ENCODE assay signal across 9 cellular contexts in genomic region chr3:100269410-100270217, GRCh38. TPM values are rescaled to one million over a fixed set of nuclear protein-coding genes. Genes with fewer than 3 reads are reported as not detected.
DNase-seq lines count a peak whose midpoint lies in the region; ATAC-seq lines count a peak whose summit lies in the region.
"Had no signal": no experiment of that assay in that cellular context is flagged by ENCODE, and none has a peak within 500 bp of the region (broad histone marks: within the 10 kb centered on the region; RNA-seq: fewer than 3 reads in every experiment).

No MANE protein-coding gene starts in this region.

- no peaks in the 10 kb centered on the region for H3K9me3 Mint-ChIP-seq in activated naive CD8-positive, alpha-beta T cell treated with anti-CD3 and anti-CD28 coated beads for 36 hours

- H3K4me3 Mint-ChIP-seq in activated naive CD8-positive, alpha-beta T cell treated with anti-CD3 and anti-CD28 coated beads for 36 hours, result peak overlapping the region; percentile 0

- no peak for ATAC-seq in GM18520 (IDR thresholded peaks at IDR 0.05; ENCODE audit: unreplicated experiment)

- H3K36me3 Mint-ChIP-seq in activated naive CD8-positive, alpha-beta T cell treated with anti-CD3 and anti-CD28 coated beads for 36 hours, result no peaks in the 10 kb centered on the region

- peaks cover 42% of the 10 kb centered on the region for H3K4me1 Mint-ChIP-seq in activated naive CD8-positive, alpha-beta T cell treated with anti-CD3 and anti-CD28 coated beads for 36 hours

- peak overlapping the region; percentile 69 for H3K27ac Mint-ChIP-seq in activated naive CD8-positive, alpha-beta T cell treated with anti-CD3 and anti-CD28 coated beads for 36 hours

- H3K27me3 Mint-ChIP-seq in activated naive CD8-positive, alpha-beta T cell treated with anti-CD3 and anti-CD28 coated beads for 36 hours, result no peaks in the 10 kb centered on the region

- DNase-seq in EH (ENCODE audit: low read depth) (peak; percentile 98), LoVo (ENCODE audit: low spot score) (peak; percentile 20), myocyte (ENCODE audit: low read depth) (peak; percentile 87), COR-L47 (lab: John Stamatoyannopoulos, UW) (no peak), NCI-H510A (lab: John Stamatoyannopoulos, UW) (no peak), NCI-H1436 treated with DMSO at 0.1 percent for 48 hours (lab: John Stamatoyannopoulos, UW) (no peak)
- DNase-seq in activated naive CD8-positive, alpha-beta T cell treated with anti-CD3 and anti-CD28 coated beads for 36 hours, result peak; percentile 36
- DNase-seq: left cardiac atrium had no signal

RNA-seq across cellular contexts. Expression of gene TBC1D23, which starts 8.8 kb away (rescaled TPM):
- 10 to 100 TPM; 18.3 to 21.2 TPM for total RNA-seq in activated naive CD8-positive, alpha-beta T cell treated with anti-CD3 and anti-CD28 coated beads for 36 hours
- 57.4 and 59.9 TPM in 2 replicates for total RNA-seq in myocyte
- 11.9 TPM for polyA plus RNA-seq in myocyte (2012)

Comparison
In these comparisons a context has a peak if more than half of its experiments do, and no peak if none do; other contexts are left out.
1. DNase-seq: peak in EH (single experiment), LoVo (single experiment), activated naive CD8-positive, alpha-beta T cell treated with anti-CD3 and anti-CD28 coated beads for 36 hours (single experiment) and myocyte (single experiment); none in COR-L47 (single experiment), NCI-H510A (single experiment) and NCI-H1436 treated with DMSO at 0.1 percent for 48 hours (single experiment).